Comparison of ENCODE assay signal across 20 cellular contexts in the genomic region with DNA sequence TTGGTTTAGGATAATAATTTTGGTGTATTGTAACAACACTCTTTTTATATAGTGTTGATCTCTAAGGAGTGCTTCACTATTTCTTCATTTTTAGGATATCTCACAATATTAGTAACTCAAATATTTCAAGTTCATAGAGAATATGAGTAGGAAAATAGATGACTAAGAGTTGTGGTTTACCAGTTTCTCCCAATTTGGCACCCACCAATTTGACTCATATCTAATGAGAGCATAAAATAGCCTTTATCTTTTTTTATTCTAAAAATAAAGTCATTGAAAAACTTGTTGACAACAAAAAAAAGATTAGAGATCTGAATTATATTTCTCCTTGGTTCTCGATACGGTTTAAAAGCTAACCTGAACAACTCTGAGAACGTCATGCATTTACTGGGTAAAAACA.
DNase-seq lines count a peak whose midpoint lies in the region; ATAC-seq and FAIRE-seq lines count a peak whose summit lies in the region.
"Had no signal": no experiment of that assay in that cellular context is flagged by ENCODE, and none has a peak within 500 bp of the region (broad histone marks: within the 10 kb centered on the region; RNA-seq: fewer than 3 reads in every experiment).

No MANE protein-coding gene starts in this region.

- ATAC-seq in GM21381 (IDR thresholded peaks at IDR 0.05; ENCODE audit: unreplicated experiment), result no peak
- ATAC-seq: Panc1; stimulated activated naive B cell treated with anti-CD40 and anti-IgM and Interleukin-4, amounts not matched to agents 10 μg/mL and 1 μg/mL and 100 μg/mL, for 72 hours had no signal

- H3K4me1 ChIP-seq in small intestine (ENCODE audit: control insufficient read depth in 2 of 2, insufficient read depth in 1 of 2, low read depth in 1 of 2, low read length in 1 of 2), result no peaks in the 10 kb centered on the region
- H3K4me1 ChIP-seq: left ventricle myocardium inferior had no signal

- no peak for FAIRE-seq in small intestine (lab: Jason Lieb, UNC)
- FAIRE-seq: urothelium cell line had no signal

- no peaks in the 10 kb centered on the region for H3K9me3 ChIP-seq in small intestine (ENCODE audit: control insufficient read depth, low read depth)

- no peak overlapping the region for H3K4me3 ChIP-seq in small intestine (ENCODE audit: low read depth in 1 of 2, low read length in 2 of 2)
- H3K4me3 ChIP-seq: left ventricle myocardium inferior had no signal

- WGBS in small intestine, 3 donors, result 89 to 98% (median 93%) methylated on average over 3 of the region's 3 CpGs

- DNase-seq in AG08395 (ENCODE audit: low spot score) (peak; percentile 61), HS-5 (ENCODE audit: low read depth) (peak; percentile 83), astrocyte of the hippocampus (ENCODE audit: low read depth, low spot score) (peak; percentile 53), hepatic stellate cell (ENCODE audit: low spot score) (peak; percentile 11), NCI-H187 treated with DMSO at 0.1 percent for 48 hours (lab: John Stamatoyannopoulos, UW) (no peak), small intestine (no peak)
- DNase-seq in activated naive CD4-positive, alpha-beta T cell treated with anti-CD3 and anti-CD28 coated beads, Interleukin-2, amount 50 U/mL, for 16 hours, result no peak
- DNase-seq: activated CD4-positive, CD25-positive, alpha-beta regulatory T cell treated with anti-CD3 and anti-CD28 coated beads, Interleukin-2, amount 50 U/mL, for 72 hours; activated CD8-positive, alpha-beta memory T cell treated with anti-CD3 and anti-CD28 coated beads, Interleukin-2, amount 50 U/mL, for 48 hours; activated naive CD4-positive, alpha-beta T cell treated with anti-CD3 and anti-CD28 coated beads for 36 hours; cerebellar nuclear complex; H7; KBM-7; left ventricle myocardium inferior; NCI-H524 treated with DMSO at 0.1 percent for 48 hours; retina; stimulated activated naive B cell treated with anti-CD40 and anti-IgM and Interleukin-4, amounts not matched to agents 10 μg/mL and 1 μg/mL and 100 μg/mL, for 72 hours had no signal

- no peaks in the 10 kb centered on the region for H3K27me3 ChIP-seq in small intestine (ENCODE audit: control insufficient read depth in 2 of 2, insufficient read depth in 2 of 2, low read length in 2 of 2)

- no peak overlapping the region for H3K27ac ChIP-seq in small intestine (ENCODE audit: low read depth in 1 of 2, low read length in 1 of 2)
- H3K27ac ChIP-seq: left ventricle myocardium inferior had no signal

- H3K36me3 ChIP-seq in small intestine (ENCODE audit: control insufficient read depth in 2 of 2, insufficient read depth in 2 of 2, low read length in 2 of 2), result no peaks in the 10 kb centered on the region
- H3K36me3 ChIP-seq: left ventricle myocardium inferior had no signal

Comparison
In these comparisons a context has a peak if more than half of its experiments do, and no peak if none do; other contexts are left out.
1. DNase-seq: peak in AG08395 (single experiment), HS-5 (single experiment), astrocyte of the hippocampus (single experiment) and hepatic stellate cell (single experiment); none in NCI-H187 treated with DMSO at 0.1 percent for 48 hours (single experiment), activated naive CD4-positive, alpha-beta T cell treated with anti-CD3 and anti-CD28 coated beads, Interleukin-2, amount 50 U/mL, for 16 hours (single experiment) and small intestine (single experiment).